8 cellular contexts compared by ENCODE assay signal in genomic region chr2:140863713-140864112, GRCh38.
A peak's percentile ranks its signal among the peaks of the same experiment; 100 is the strongest.
DNase-seq lines count a peak whose midpoint lies in the region; ATAC-seq, FAIRE-seq and TF ChIP-seq lines count a peak whose summit lies in the region.

No MANE protein-coding gene starts in this region.

- no peaks in the 10 kb centered on the region for H3K36me3 ChIP-seq in Peyer's patch
- H3K36me3 ChIP-seq in small intestine (ENCODE audit: control insufficient read depth in 2 of 2, insufficient read depth in 2 of 2, low read length in 2 of 2), result no peaks in the 10 kb centered on the region

- WGBS in small intestine, 3 donors, result 34 to 52% (median 48%) methylated on average over 2 of the region's 2 CpGs

- H3K9me3 ChIP-seq in Peyer's patch, result no peaks in the 10 kb centered on the region
- H3K9me3 ChIP-seq in small intestine (ENCODE audit: control insufficient read depth, low read depth), result no peaks in the 10 kb centered on the region

- H3K27me3 ChIP-seq in Peyer's patch (no peaks in the 10 kb centered on the region), small intestine (ENCODE audit: control insufficient read depth in 2 of 2, insufficient read depth in 2 of 2, low read length in 2 of 2) (no peaks in the 10 kb centered on the region)

- TF ChIP-seq CTCF in Peyer's patch (IDR thresholded peaks at IDR 0.05), result peak in 4 of 6 experiments; percentile 34 to 64 (median 59)

- no peak overlapping the region for H3K4me3 ChIP-seq in Jurkat, Clone E6-1 (ENCODE audit: low read length)
- H3K4me3 ChIP-seq in Peyer's patch (no peak overlapping the region), small intestine (ENCODE audit: low read depth in 1 of 2, low read length in 2 of 2) (no peak overlapping the region)

- ATAC-seq in GM18858 (IDR thresholded peaks at IDR 0.05; ENCODE audit: unreplicated experiment), result peak; percentile 85
- no peak for ATAC-seq in GM21423 (IDR thresholded peaks at IDR 0.05; ENCODE audit: unreplicated experiment)

- H3K4me1 ChIP-seq in Peyer's patch (no peaks in the 10 kb centered on the region), small intestine (ENCODE audit: control insufficient read depth in 2 of 2, insufficient read depth in 1 of 2, low read depth in 1 of 2, low read length in 1 of 2) (no peaks in the 10 kb centered on the region)

- no peak for TF ChIP-seq POLR2A in Peyer's patch (IDR thresholded peaks at IDR 0.05)

- H3K27ac ChIP-seq in Peyer's patch (no peak overlapping the region), small intestine (ENCODE audit: low read depth in 1 of 2, low read length in 1 of 2) (no peak overlapping the region)

- DNase-seq in ACHN (peak; percentile 68), Peyer's patch (no peak), fibroblast of gingiva (ENCODE audit: low read depth) (peak; percentile 56), small intestine (peak; percentile 48)
- DNase-seq in Jurkat, Clone E6-1 (ENCODE audit: low read depth, low spot score), result peak; percentile 32
- no peak for DNase-seq in stimulated activated CD4-positive, alpha-beta T cell treated with anti-CD3 and anti-CD28 coated beads, Interleukin-15, amount 100 ng/mL, for 24 hours

- no peak for FAIRE-seq in small intestine (lab: Jason Lieb, UNC)

- in situ Hi-C loops in ACHN (cut with HindIII; ENCODE audit: low pct_ligation_motif_present, low pct_unique_long_range_greater_than_20kb, low sequenced_read_pairs), result no loop called here

Comparison
In these comparisons a context has a peak if more than half of its experiments do, and no peak if none do; other contexts are left out.
1. DNase-seq: peak in ACHN (single experiment), Jurkat, Clone E6-1 (single experiment), fibroblast of gingiva (single experiment) and small intestine (single experiment); none in Peyer's patch (0 of 3) and stimulated activated CD4-positive, alpha-beta T cell treated with anti-CD3 and anti-CD28 coated beads, Interleukin-15, amount 100 ng/mL, for 24 hours (single experiment).